8 cellular contexts compared by ENCODE assay signal in the genomic region with DNA sequence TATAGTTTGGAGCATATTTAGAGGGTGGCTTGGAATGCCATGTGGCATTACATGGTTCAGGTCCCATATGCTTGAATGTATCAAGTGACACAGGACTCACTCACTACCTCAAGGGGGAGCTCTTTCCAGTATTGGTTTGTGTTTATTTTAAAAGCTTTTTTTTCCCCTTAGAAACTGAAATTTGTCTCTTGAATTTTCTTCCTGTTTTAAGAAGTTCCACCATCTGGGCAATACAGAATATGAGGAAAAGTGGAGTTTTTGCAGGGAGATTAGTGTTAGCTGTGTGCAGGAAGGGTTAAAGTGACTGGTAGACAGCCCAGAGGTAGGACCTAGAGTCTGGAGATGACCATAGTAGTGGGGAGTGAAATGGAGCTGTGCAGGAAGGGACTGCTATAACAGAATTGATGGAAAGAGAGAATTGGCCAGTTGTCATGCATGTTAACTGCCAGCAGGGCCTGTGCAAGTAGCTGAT. TPM values are rescaled to one million over a fixed set of nuclear protein-coding genes. Genes with fewer than 3 reads are reported as not detected.
DNase-seq lines count a peak whose midpoint lies in the region; ATAC-seq, FAIRE-seq and TF ChIP-seq lines count a peak whose summit lies in the region.

No MANE protein-coding gene starts in this region.

- no peak overlapping the region for H3K4me3 ChIP-seq in H7 (ENCODE audit: insufficient read depth, low read depth, low read length)

- FAIRE-seq in D721Med (lab: Jason Lieb, UNC) = no peak

- peak; percentile 65 for TF ChIP-seq CTCF in D721Med (IDR thresholded peaks at IDR 0.05; ENCODE audit: insufficient read depth, missing control alignments)

- ATAC-seq in GM21381 (IDR thresholded peaks at IDR 0.05; ENCODE audit: unreplicated experiment) (no peak), HG03039 (IDR thresholded peaks at IDR 0.05; ENCODE audit: unreplicated experiment) (no peak), GM19452 (IDR thresholded peaks at IDR 0.05; ENCODE audit: unreplicated experiment) (no peak)

- DNase-seq in D721Med (ENCODE audit: insufficient read length, low spot score) (no peak), H7 (peak; percentile 68), RKO (ENCODE audit: low spot score) (peak; percentile 50), fibroblast of peridontal ligament (ENCODE audit: extremely low read depth) (peak; percentile 49), pulmonary artery endothelial cell (ENCODE audit: low read depth, low spot score) (peak; percentile 7)

- H3K27me3 ChIP-seq in H7 (ENCODE audit: control insufficient read depth, insufficient read depth, low read length) = no peaks in the 10 kb centered on the region

- no peaks in the 10 kb centered on the region; the same call in 1 of the 2 replicates for H3K36me3 ChIP-seq in H7 (replicated peaks; ENCODE audit: control insufficient read depth, insufficient read depth, low read length)

RNA-seq across cellular contexts. Expression of a gene that starts 36.6 kb away (rescaled TPM):
- 352 and 397 TPM in 2 replicates for total RNA-seq in H7 (2014; rRNA removed; shearing (Covaris generic))
- 527 and 572 TPM in 2 replicates for total RNA-seq in pulmonary artery endothelial cell
